23 cellular contexts compared by ENCODE assay signal in genomic region chr9:105661011-105661410, GRCh38. TPM values are rescaled to one million over a fixed set of nuclear protein-coding genes. Genes with fewer than 3 reads are reported as not detected.
DNase-seq lines count a peak whose midpoint lies in the region; ATAC-seq lines count a peak whose summit lies in the region.
"Had no signal": no experiment of that assay in that cellular context is flagged by ENCODE, and none has a peak within 500 bp of the region (broad histone marks: within the 10 kb centered on the region; RNA-seq: fewer than 3 reads in every experiment).

No MANE protein-coding gene starts in this region.

- H3K9ac ChIP-seq in SK-N-MC (ENCODE audit: insufficient read length), result no peak overlapping the region

- ATAC-seq in memory B cell (ENCODE audit: low read depth), result no peak
- ATAC-seq in natural killer cell treated with Interleukin-12 subunit alpha and Interleukin-12 subunit beta and Interleukin-15 and Interleukin-18, amount 100 ng/mL, for 72 hours, result no peak

- peak; percentile 5 for DNase-seq in G401 (ENCODE audit: low spot score)
- DNase-seq in SK-N-MC (ENCODE audit: low read depth, low spot score), result peak; percentile 42
- no peak for DNase-seq in memory B cell (ENCODE audit: low spot score in 2 of 2)
- DNase-seq in superior temporal gyrus (ENCODE audit: extremely low spot score), result peak; percentile 15
- DNase-seq in MG63, result no peak
- no peak for DNase-seq in NCI-H2029 (lab: John Stamatoyannopoulos, UW)
- no peak for DNase-seq in natural killer cell treated with Interleukin-12 subunit alpha and Interleukin-12 subunit beta and Interleukin-15 and Interleukin-18, amount 100 ng/mL, for 72 hours (ENCODE audit: low spot score)
- DNase-seq: BE2C; CD4-positive, CD25-positive, alpha-beta regulatory T cell; COR-L47; DMS 273 treated with DMSO at 0.1 percent for 48 hours; H7; NCI-H1092; NCI-H1436 treated with DMSO at 0.1 percent for 48 hours; NCI-H2081; NCI-H510A; NCI-H82; RPMI8226; SHP77 treated with DMSO at 0.1 percent for 48 hours; T-helper 1 cell had no signal

- H3K9me3 ChIP-seq in SK-N-MC (ENCODE audit: low read depth, low read length) (no peaks in the 10 kb centered on the region), MG63 (no peaks in the 10 kb centered on the region)
- H3K9me3 ChIP-seq: BE2C had no signal

- H3K4me3 Mint-ChIP-seq in memory B cell, result no peak overlapping the region
- H3K4me3 Mint-ChIP-seq in natural killer cell treated with Interleukin-12 subunit alpha and Interleukin-12 subunit beta and Interleukin-15 and Interleukin-18, amount 100 ng/mL, for 72 hours, result no peak overlapping the region
- H3K4me3 Mint-ChIP-seq: CD4-positive, CD25-positive, alpha-beta regulatory T cell had no signal

- in situ Hi-C loops in G401 (cut with HindIII; ENCODE audit: low sequenced_read_pairs), result no loop called here

- peaks cover 30% of the 10 kb centered on the region for H3K4me1 Mint-ChIP-seq in memory B cell
- peaks cover 4 to 5% of the 10 kb centered on the region in 2 donors for H3K4me1 Mint-ChIP-seq in natural killer cell treated with Interleukin-12 subunit alpha and Interleukin-12 subunit beta and Interleukin-15 and Interleukin-18, amount 100 ng/mL, for 72 hours (ENCODE audit: low read depth in 2 of 2)

- no peaks in the 10 kb centered on the region for H3K36me3 Mint-ChIP-seq in memory B cell
- no peaks in the 10 kb centered on the region for H3K36me3 Mint-ChIP-seq in natural killer cell treated with Interleukin-12 subunit alpha and Interleukin-12 subunit beta and Interleukin-15 and Interleukin-18, amount 100 ng/mL, for 72 hours
- H3K36me3 Mint-ChIP-seq: CD4-positive, CD25-positive, alpha-beta regulatory T cell had no signal

- H3K27ac ChIP-seq in SK-N-MC, result no peak overlapping the region
- H3K27ac ChIP-seq: HL-60 had no signal

- peak overlapping the region; percentile 75 for H3K27ac Mint-ChIP-seq in memory B cell
- no peak overlapping the region for H3K27ac Mint-ChIP-seq in natural killer cell treated with Interleukin-12 subunit alpha and Interleukin-12 subunit beta and Interleukin-15 and Interleukin-18, amount 100 ng/mL, for 72 hours
- H3K27ac Mint-ChIP-seq: CD4-positive, CD25-positive, alpha-beta regulatory T cell had no signal

- H3K36me3 ChIP-seq in SK-N-MC (ENCODE audit: insufficient read depth, low read length) (no peaks in the 10 kb centered on the region), MG63 (no peaks in the 10 kb centered on the region)
- H3K36me3 ChIP-seq: BE2C had no signal

- H3K9me3 Mint-ChIP-seq in memory B cell, result no peaks in the 10 kb centered on the region
- H3K9me3 Mint-ChIP-seq in natural killer cell treated with Interleukin-12 subunit alpha and Interleukin-12 subunit beta and Interleukin-15 and Interleukin-18, amount 100 ng/mL, for 72 hours, result no peaks in the 10 kb centered on the region
- H3K9me3 Mint-ChIP-seq: CD4-positive, CD25-positive, alpha-beta regulatory T cell had no signal

- H3K27me3 ChIP-seq in MG63, result no peaks in the 10 kb centered on the region

- H3K4me3 ChIP-seq in SK-N-MC (no peak overlapping the region), MG63 (no peak overlapping the region)

- H3K27me3 Mint-ChIP-seq in memory B cell, result peaks cover 5% of the 10 kb centered on the region
- H3K27me3 Mint-ChIP-seq in natural killer cell treated with Interleukin-12 subunit alpha and Interleukin-12 subunit beta and Interleukin-15 and Interleukin-18, amount 100 ng/mL, for 72 hours, result peaks cover 24 to 26% of the 10 kb centered on the region in 2 donors

RNA-seq across cellular contexts. Expression of gene TAL2, which starts 1.2 kb away (rescaled TPM):
- total RNA-seq in G401 (2014; rRNA removed; shearing (Covaris generic)), result not detected in 2 replicates
- total RNA-seq in MG63 (2014; rRNA removed; shearing (Covaris generic); ENCODE audit: low replicate concordance), result not detected in 2 replicates
- total RNA-seq in natural killer cell treated with Interleukin-12 subunit alpha and Interleukin-12 subunit beta and Interleukin-15 and Interleukin-18, amount 100 ng/mL, for 72 hours, result not detected
- total RNA-seq: CD4-positive, CD25-positive, alpha-beta regulatory T cell; H7; HT1080; MCF 10A had no signal

RNA-seq across cellular contexts. Expression of gene TMEM38B, which starts 33.3 kb away (rescaled TPM):
- total RNA-seq in G401 (2014; rRNA removed; shearing (Covaris generic)), result 23.1 and 29.5 TPM in 2 replicates
- total RNA-seq in MG63 (2014; rRNA removed; shearing (Covaris generic); ENCODE audit: low replicate concordance), result 6.8 and 10.8 TPM in 2 replicates
- 10 to 100 TPM; 13.7 TPM for total RNA-seq in natural killer cell treated with Interleukin-12 subunit alpha and Interleukin-12 subunit beta and Interleukin-15 and Interleukin-18, amount 100 ng/mL, for 72 hours

Comparison
In these comparisons a context has a peak if more than half of its experiments do, and no peak if none do; other contexts are left out.
1. DNase-seq: peak in G401 (single experiment), SK-N-MC (single experiment) and superior temporal gyrus (single experiment); none in memory B cell (0 of 2), MG63 (single experiment), NCI-H2029 (single experiment) and natural killer cell treated with Interleukin-12 subunit alpha and Interleukin-12 subunit beta and Interleukin-15 and Interleukin-18, amount 100 ng/mL, for 72 hours (single experiment).